Comparison of ENCODE assay signal across 8 cellular contexts in genomic region chr12:133080051-133080618, GRCh38. TPM values are rescaled to one million over a fixed set of nuclear protein-coding genes. Genes with fewer than 3 reads are reported as not detected.
A peak's percentile ranks its signal among the peaks of the same experiment; 100 is the strongest.
DNase-seq lines count a peak whose midpoint lies in the region; FAIRE-seq and TF ChIP-seq lines count a peak whose summit lies in the region.

No MANE protein-coding gene starts in this region.

- DNase-seq in G401 (ENCODE audit: low spot score): peak; percentile 99
- peak; percentile 58 for DNase-seq in H54 (ENCODE audit: insufficient read length, low spot score)
- DNase-seq in MG63: peak; percentile 48
- DNase-seq in SIG-M5 (lab: John Stamatoyannopoulos, UW): peak; percentile 100
- peak; percentile 92 for DNase-seq in activated gamma-delta T cell treated with anti-CD3 and anti-CD28 coated beads, Interleukin-2, amount 50 U/mL, for 16 hours (ENCODE audit: low read depth)
- DNase-seq in frontal cortex (ENCODE audit: low spot score in 2 of 2): peak; percentile 72 to 77

- H3K9ac ChIP-seq in subcutaneous abdominal adipose tissue (ENCODE audit: low read length in 5 of 5): peak overlapping the region; percentile 90 to 96 (median 93)

- no peaks in the 10 kb centered on the region for H3K36me3 ChIP-seq in MG63
- H3K36me3 ChIP-seq in neuron (ENCODE audit: insufficient read depth, low read length): peaks cover 34% of the 10 kb centered on the region
- H3K36me3 ChIP-seq in subcutaneous abdominal adipose tissue (ENCODE audit: control insufficient read depth in 5 of 5, insufficient read depth in 5 of 5, low read length in 5 of 5): peaks cover 24 to 27% (median 25%) of the 10 kb centered on the region in 5 donors

- H3K27me3 ChIP-seq in MG63 (no peaks in the 10 kb centered on the region), neuron (ENCODE audit: insufficient read depth, low read length) (no peaks in the 10 kb centered on the region), subcutaneous abdominal adipose tissue (ENCODE audit: control insufficient read depth in 5 of 5, insufficient read depth in 4 of 5, low read length in 5 of 5) (peaks cover 0 to 6% (median 0%) of the 10 kb centered on the region in 5 donors)

- H3K27ac ChIP-seq in subcutaneous abdominal adipose tissue (ENCODE audit: low read depth, low read length): peak overlapping the region; percentile 100

- FAIRE-seq in H54 (lab: Jason Lieb, UNC) (peak; percentile 95), frontal cortex (lab: Jason Lieb, UNC) (peak; percentile 19)

- TF ChIP-seq POLR2A in H54 (IDR thresholded peaks at IDR 0.05; ENCODE audit: low read depth, low read length): no peak

- H2AFZ ChIP-seq in neuron (ENCODE audit: low read depth, low read length): peak overlapping the region; percentile 76

- in situ Hi-C loops in G401 (cut with HindIII; ENCODE audit: low sequenced_read_pairs): no loop called here

- H3K4me1 ChIP-seq in neuron (ENCODE audit: insufficient read depth, low read length) (peaks cover 10% of the 10 kb centered on the region), subcutaneous abdominal adipose tissue (ENCODE audit: control insufficient read depth in 5 of 5, insufficient read depth in 5 of 5, low read length in 5 of 5) (peaks cover 9 to 13% (median 12%) of the 10 kb centered on the region in 5 donors)

- H3K9me3 ChIP-seq in MG63 (peaks cover 29% of the 10 kb centered on the region), neuron (ENCODE audit: low read length) (peaks cover 46% of the 10 kb centered on the region), subcutaneous abdominal adipose tissue (ENCODE audit: control insufficient read depth in 5 of 5, low read length in 5 of 5) (peaks cover 35 to 76% (median 65%) of the 10 kb centered on the region in 5 donors)

- H3K4me3 ChIP-seq in MG63 (peak overlapping the region; percentile 29), neuron (ENCODE audit: low read length) (peak overlapping the region; percentile 98), subcutaneous abdominal adipose tissue (ENCODE audit: low read depth in 1 of 5, low read length in 5 of 5) (peak overlapping the region; percentile 89 to 94 (median 92))

RNA-seq across cellular contexts. Expression of gene ZNF140, which starts 0.6 kb away (rescaled TPM):
- 19.8 and 30.4 TPM in 2 replicates for total RNA-seq in G401 (2014; rRNA removed; shearing (Covaris generic))
- 0.26 TPM in 1 of 2 replicates, not detected in the other for total RNA-seq in MG63 (2014; rRNA removed; shearing (Covaris generic); ENCODE audit: low replicate concordance)
- 75.8 TPM for total RNA-seq in frontal cortex

RNA-seq across cellular contexts. Expression of gene ZNF84, which starts 42.8 kb away (rescaled TPM):
- total RNA-seq in G401 (2014; rRNA removed; shearing (Covaris generic)): 10.0 and 32.6 TPM in 2 replicates
- 4.8 and 7.3 TPM in 2 replicates for total RNA-seq in MG63 (2014; rRNA removed; shearing (Covaris generic); ENCODE audit: low replicate concordance)
- 120 TPM for total RNA-seq in frontal cortex

RNA-seq across cellular contexts. Expression of gene ZNF891, which starts 49.9 kb away (rescaled TPM):
- total RNA-seq in G401 (2014; rRNA removed; shearing (Covaris generic)): 1.4 and 1.6 TPM in 2 replicates
- total RNA-seq in MG63 (2014; rRNA removed; shearing (Covaris generic); ENCODE audit: low replicate concordance): 0.10 TPM in 2 replicates
- total RNA-seq in frontal cortex: 6.9 TPM

RNA-seq across cellular contexts. Expression of gene ZNF10, which starts 50.3 kb away (rescaled TPM):
- total RNA-seq in G401 (2014; rRNA removed; shearing (Covaris generic)): 4.7 and 5.1 TPM in 2 replicates
- 0.43 and 18.2 TPM in 2 replicates for total RNA-seq in MG63 (2014; rRNA removed; shearing (Covaris generic); ENCODE audit: low replicate concordance)
- total RNA-seq in frontal cortex: 32.6 TPM

Comparison
In these comparisons a context has a peak if more than half of its experiments do, and no peak if none do; other contexts are left out.
1. Peak in every context shown above with its lines: DNase-seq, H3K4me3 ChIP-seq and H3K27ac ChIP-seq.
2. DNase-seq: peak in every context shown above with its lines; median percentile 100 in SIG-M5; 99 in G401; 92 in activated gamma-delta T cell treated with anti-CD3 and anti-CD28 coated beads, Interleukin-2, amount 50 U/mL, for 16 hours; 74 in frontal cortex; 58 in H54; 48 in MG63.
3. H3K4me3 ChIP-seq: peak in every context shown above with its lines; median percentile 98 in neuron; 92 in subcutaneous abdominal adipose tissue; 29 in MG63.
4. RNA of gene ZNF140, which starts 0.6 kb away (total RNA-seq): 75.8 TPM in frontal cortex (single experiment) and 19.8 to 30.4 TPM in G401; 0.26 TPM in MG63; every median in the first group is over 10 times any median in the second.